15 cellular contexts compared by ENCODE assay signal in genomic region chr15:41797194-41797593, GRCh38. TPM values are rescaled to one million over a fixed set of nuclear protein-coding genes. Genes with fewer than 3 reads are reported as not detected.
DNase-seq lines count a peak whose midpoint lies in the region; ATAC-seq and TF ChIP-seq lines count a peak whose summit lies in the region.
"Had no signal": no experiment of that assay in that cellular context is flagged by ENCODE, and none has a peak within 500 bp of the region (broad histone marks: within the 10 kb centered on the region; RNA-seq: fewer than 3 reads in every experiment).

No MANE protein-coding gene starts in this region.

- no peak overlapping the region for H2AFZ ChIP-seq in Loucy (ENCODE audit: low read length)

- H3K27ac Mint-ChIP-seq in nephron = peak overlapping the region; percentile 9 to 98 (median 93)
- H3K27ac Mint-ChIP-seq: endodermal cell had no signal

- POLR2A ChIA-PET in A673 (lab: Charles Lee; ENCODE audit: low non-redundant PET) = no interaction called here

- BruUV-seq in A673 (replicated peaks; lab: Mats Ljungman, UMichigan) = no TSS peak

- peak overlapping the region; percentile 63 for H3K9ac ChIP-seq in Loucy (ENCODE audit: low read depth, low read length, poor library complexity, severe bottlenecking)

- no peak overlapping the region for H3K4me3 ChIP-seq in A673 (ENCODE audit: low read depth, low read length, poor library complexity, severe bottlenecking)
- no peak overlapping the region for H3K4me3 ChIP-seq in Loucy (ENCODE audit: low read length, poor library complexity, severe bottlenecking)

- ATAC-seq in activated CD4-positive, CD25-positive, alpha-beta regulatory T cell treated with anti-CD3 and anti-CD28 coated beads, Interleukin-2, amount 50 U/mL, for 24 hours = no peak
- ATAC-seq: activated naive CD4-positive, alpha-beta T cell treated with anti-CD3 and anti-CD28 coated beads, Interleukin-2, amount 50 U/mL, for 72 hours; Right ventricle myocardium inferior had no signal

- peaks cover 40% of the 10 kb centered on the region for H3K4me1 Mint-ChIP-seq in nephron

- H3K4me2 ChIP-seq in Loucy (ENCODE audit: low read depth, low read length, poor library complexity, severe bottlenecking) = peak overlapping the region; percentile 84

- CTCF ChIA-PET in A673 (lab: Charles Lee) = no interaction called here

- H3K4me3 Mint-ChIP-seq in nephron = no peak overlapping the region
- H3K4me3 Mint-ChIP-seq: endodermal cell had no signal

- H3F3A ChIP-seq in Loucy (ENCODE audit: low read depth) = peaks cover 5% of the 10 kb centered on the region

- DNase-seq in A673 (ENCODE audit: low spot score) (peak; percentile 22), caudate nucleus (lab: John Stamatoyannopoulos, UW) (no peak), NCI-H1048 (lab: John Stamatoyannopoulos, UW) (no peak), SKM-1 treated with dmso at 0.1 percent for 144 hours (lab: John Stamatoyannopoulos, UW; ENCODE audit: unreplicated experiment) (no peak), NCI-H1092 (lab: John Stamatoyannopoulos, UW) (no peak)
- DNase-seq: activated CD8-positive, alpha-beta memory T cell treated with anti-CD3 and anti-CD28 coated beads, Interleukin-2, amount 50 U/mL, for 48 hours; endodermal cell; kidney; NCI-H2081; T-helper 2 cell had no signal

- H3K79me2 ChIP-seq in Loucy (ENCODE audit: insufficient read depth, low read length) = peaks cover 30% of the 10 kb centered on the region; the same call in 1 of the 2 replicates

- peaks cover 20% of the 10 kb centered on the region for H3K36me3 Mint-ChIP-seq in nephron (ENCODE audit: low read depth)

- H3K9me3 ChIP-seq in A673 (ENCODE audit: low read depth, low read length, poor library complexity, severe bottlenecking) = no peaks in the 10 kb centered on the region
- no peaks in the 10 kb centered on the region for H3K9me3 ChIP-seq in Loucy (ENCODE audit: insufficient read depth, low read depth, low read length)

- intact Hi-C loops in A673 (cut with micrococcal nuclease; ENCODE audit: unreplicated experiment) = no loop called here

- no peaks in the 10 kb centered on the region for H3K9me2 ChIP-seq in Loucy (replicated peaks; ENCODE audit: low read depth, low read length)

- H3K9me3 Mint-ChIP-seq in nephron = no peaks in the 10 kb centered on the region
- H3K9me3 Mint-ChIP-seq: activated naive CD4-positive, alpha-beta T cell treated with anti-CD3 and anti-CD28 coated beads, Interleukin-2, amount 50 U/mL, for 72 hours; endodermal cell had no signal

- no peak for TF ChIP-seq CTCF in A673 (conservative IDR thresholded peaks at IDR 0.05; ENCODE audit: low read depth, low read length)
- no peak for TF ChIP-seq CTCF in Loucy (conservative IDR thresholded peaks at IDR 0.05; ENCODE audit: low read length)
- no peak for TF ChIP-seq CTCF in nephron (IDR thresholded peaks at IDR 0.05; ENCODE audit: unreplicated experiment in 3 of 3)

- H3K27me3 Mint-ChIP-seq in nephron (ENCODE audit: low read depth) = no peaks in the 10 kb centered on the region

- no peaks in the 10 kb centered on the region for H4K20me1 ChIP-seq in Loucy (ENCODE audit: insufficient read depth, low read length, poor library complexity, severe bottlenecking)

- no peaks in the 10 kb centered on the region for H3K27me3 ChIP-seq in A673 (replicated peaks; ENCODE audit: insufficient read depth, low read depth, low read length, poor library complexity)
- no peaks in the 10 kb centered on the region for H3K27me3 ChIP-seq in Loucy (ENCODE audit: insufficient read depth, low read length, poor library complexity, severe bottlenecking)

- H3K27ac ChIP-seq in A673 (ENCODE audit: low read depth, low read length, poor library complexity, severe bottlenecking) = peak overlapping the region; percentile 52
- peak overlapping the region; percentile 58 for H3K27ac ChIP-seq in caudate nucleus (ENCODE audit: low read depth, low read length)

- H3K4me1 ChIP-seq in A673 (ENCODE audit: insufficient read depth, low read length, poor library complexity, severe bottlenecking) = peaks cover 28% of the 10 kb centered on the region
- peaks cover 50% of the 10 kb centered on the region for H3K4me1 ChIP-seq in Loucy (ENCODE audit: insufficient read depth, low read length, poor library complexity, severe bottlenecking)

- peaks cover 2% of the 10 kb centered on the region for H3K36me3 ChIP-seq in A673 (ENCODE audit: insufficient read depth, low read length, poor library complexity, severe bottlenecking)
- H3K36me3 ChIP-seq in Loucy (ENCODE audit: insufficient read depth, low read length) = peaks cover 24% of the 10 kb centered on the region; the same call in 1 of the 2 replicates

RNA-seq across cellular contexts. Expression of gene MAPKBP1, which starts 22.9 kb away (rescaled TPM):
- total RNA-seq in A673 (2021) = 29.3 and 30.7 TPM in 2 replicates

RNA-seq across cellular contexts. Expression of gene JMJD7, which starts 30.7 kb away (rescaled TPM):
- 18.3 and 18.8 TPM in 2 replicates for total RNA-seq in A673 (2021)

RNA-seq across cellular contexts. Expression of gene PLA2G4B, which starts 41.5 kb away (rescaled TPM):
- total RNA-seq in A673 (2021) = 7.4 and 12.0 TPM in 2 replicates
